ENCODE assay signal across 8 cellular contexts in genomic region chr5:88674262-88675158, GRCh38.
DNase-seq lines count a peak whose midpoint lies in the region; ATAC-seq and TF ChIP-seq lines count a peak whose summit lies in the region.

No MANE protein-coding gene starts in this region.

- H2BK120ac ChIP-seq in mesenchymal stem cell (ENCODE audit: low read depth, low read length): no peak overlapping the region

- ATAC-seq in GM19324 (IDR thresholded peaks at IDR 0.05; ENCODE audit: low FRiP score, unreplicated experiment): peak; percentile 63
- ATAC-seq in HG03378 (IDR thresholded peaks at IDR 0.05; ENCODE audit: unreplicated experiment): peak; percentile 64
- no peak for ATAC-seq in central memory CD8-positive, alpha-beta T cell (replicated peaks; ENCODE audit: extremely low read depth, poor library complexity, severe bottlenecking)

- H3K14ac ChIP-seq in mesenchymal stem cell (ENCODE audit: low read length in 2 of 2): no peak overlapping the region

- H3K79me1 ChIP-seq in mesenchymal stem cell (replicated peaks; ENCODE audit: low read length, poor library complexity, severe bottlenecking): no peaks in the 10 kb centered on the region

- H3K4ac ChIP-seq in mesenchymal stem cell (ENCODE audit: low read depth in 1 of 2, low read length in 2 of 2): no peak overlapping the region

- peaks cover 6% of the 10 kb centered on the region for H3K9me3 Mint-ChIP-seq in central memory CD8-positive, alpha-beta T cell

- no peak overlapping the region for H3K9ac ChIP-seq in mesenchymal stem cell (ENCODE audit: low read length)

- intact Hi-C loops in transverse colon (cut with DNase I; ENCODE audit: low total_unique reads): no loop called here

- H3K9me3 ChIP-seq in mesenchymal stem cell (ENCODE audit: control insufficient read depth, low read length): no peaks in the 10 kb centered on the region
- H3K9me3 ChIP-seq in transverse colon: no peaks in the 10 kb centered on the region

- H3K4me3 ChIP-seq in mesenchymal stem cell (ENCODE audit: insufficient read depth in 1 of 2, low read depth in 1 of 2, low read length in 2 of 2) (peak overlapping the region; percentile 43 to 72), transverse colon (peak overlapping the region in 3 of 4 donors; percentile 27 to 55 (median 34))

- H3K36me3 Mint-ChIP-seq in central memory CD8-positive, alpha-beta T cell (ENCODE audit: insufficient read depth): peaks cover 14% of the 10 kb centered on the region

- no peak for TF ChIP-seq CTCF in transverse colon (IDR thresholded peaks at IDR 0.05)

- peak overlapping the region; percentile 91 for H3K27ac Mint-ChIP-seq in central memory CD8-positive, alpha-beta T cell (ENCODE audit: low read depth)

- H3K36me3 ChIP-seq in mesenchymal stem cell (ENCODE audit: control insufficient read depth in 1 of 2, insufficient read depth in 2 of 2, low read depth in 1 of 2, low read length in 2 of 2): no peaks in the 10 kb centered on the region
- no peaks in the 10 kb centered on the region for H3K36me3 ChIP-seq in transverse colon

- in situ Hi-C loops in transverse colon (cut with MboI; ENCODE audit: low pct_ligation_motif_present in 1 of 4, low pct_unique_long_range_greater_than_20kb in 1 of 4, low sequenced_read_pairs in 3 of 4): loop anchor here in 3 of 4 donors (25.0 kb wide), 2 partner anchors 537 to 1262 kb away; partner anchors contain the start of gene CCNH (in 1 of the 3)

- H2BK15ac ChIP-seq in mesenchymal stem cell (ENCODE audit: low read depth, poor library complexity, severe bottlenecking): peak overlapping the region; percentile 7

- WGBS in mesenchymal stem cell: 1% methylated on average over 83 of the region's 87 CpGs
- WGBS in transverse colon (ENCODE audit: low coverage in 1 of 2), 2 donors: 3% methylated on average over 8 to 43 of the region's 87 CpGs

- H3K27me3 Mint-ChIP-seq in central memory CD8-positive, alpha-beta T cell: peaks cover 96% of the 10 kb centered on the region

- peaks cover 16% of the 10 kb centered on the region for H3K4me1 Mint-ChIP-seq in central memory CD8-positive, alpha-beta T cell

- TF ChIP-seq EP300 in transverse colon (IDR thresholded peaks at IDR 0.05; ENCODE audit: low read depth): no peak

- H2AK5ac ChIP-seq in mesenchymal stem cell (ENCODE audit: low read length, severe bottlenecking): no peak overlapping the region

- H3K27me3 ChIP-seq in mesenchymal stem cell (ENCODE audit: control insufficient read depth in 1 of 2, insufficient read depth in 1 of 2, low read length in 2 of 2) (peaks cover 89 to 97% of the 10 kb centered on the region in 2 experiments), transverse colon (peaks cover 98% of the 10 kb centered on the region)

- DNase-seq in DMS 273 (lab: John Stamatoyannopoulos, UW; ENCODE audit: unreplicated experiment): peak; percentile 94
- peak; percentile 69 for DNase-seq in OCI-M1 (lab: John Stamatoyannopoulos, UW)
- DNase-seq in central memory CD8-positive, alpha-beta T cell (ENCODE audit: low spot score in 2 of 2): no peak
- no peak for DNase-seq in mesenchymal stem cell
- no peak for DNase-seq in transverse colon
- no peak for DNase-seq in epidermal melanocyte (ENCODE audit: insufficient read length, low spot score)

- H3K4me3 Mint-ChIP-seq in central memory CD8-positive, alpha-beta T cell: peak overlapping the region; percentile 59

- no peak overlapping the region for H3K23ac ChIP-seq in mesenchymal stem cell (ENCODE audit: low read length in 2 of 2)

- H3K4me2 ChIP-seq in mesenchymal stem cell (ENCODE audit: low read length, poor library complexity, severe bottlenecking): peak overlapping the region; percentile 73

- no peak overlapping the region for H2BK12ac ChIP-seq in mesenchymal stem cell (ENCODE audit: low read length in 2 of 2)

- H2AFZ ChIP-seq in mesenchymal stem cell (ENCODE audit: low read depth, low read length): peak overlapping the region; percentile 67

- H3K27ac ChIP-seq in mesenchymal stem cell (ENCODE audit: low read length, poor library complexity, severe bottlenecking) (no peak overlapping the region), transverse colon (peak overlapping the region in 3 of 4 donors; percentile 16 to 39 (median 39))

- H3K4me1 ChIP-seq in mesenchymal stem cell (ENCODE audit: control insufficient read depth, insufficient read depth, low read depth, low read length): peaks cover 25% of the 10 kb centered on the region
- H3K4me1 ChIP-seq in transverse colon: peaks cover 8 to 23% (median 21%) of the 10 kb centered on the region in 4 donors

- H3K18ac ChIP-seq in mesenchymal stem cell (ENCODE audit: low read depth in 1 of 2, low read length in 2 of 2): no peak overlapping the region

- no peak overlapping the region for H4K8ac ChIP-seq in mesenchymal stem cell (ENCODE audit: low read length)

- peak overlapping the region; percentile 37 for H4K91ac ChIP-seq in mesenchymal stem cell (ENCODE audit: low read length)

- no peak for TF ChIP-seq POLR2A in transverse colon (IDR thresholded peaks at IDR 0.05)

- H2BK5ac ChIP-seq in mesenchymal stem cell (ENCODE audit: low read depth, low read length, poor library complexity, severe bottlenecking): no peak overlapping the region

Comparison
In these comparisons a context has a peak if more than half of its experiments do, and no peak if none do; other contexts are left out.
1. DNase-seq: peak in DMS 273 (single experiment) and OCI-M1 (single experiment); none in central memory CD8-positive, alpha-beta T cell (0 of 2), mesenchymal stem cell (single experiment), transverse colon (single experiment) and epidermal melanocyte (single experiment).